In the genomic region with DNA sequence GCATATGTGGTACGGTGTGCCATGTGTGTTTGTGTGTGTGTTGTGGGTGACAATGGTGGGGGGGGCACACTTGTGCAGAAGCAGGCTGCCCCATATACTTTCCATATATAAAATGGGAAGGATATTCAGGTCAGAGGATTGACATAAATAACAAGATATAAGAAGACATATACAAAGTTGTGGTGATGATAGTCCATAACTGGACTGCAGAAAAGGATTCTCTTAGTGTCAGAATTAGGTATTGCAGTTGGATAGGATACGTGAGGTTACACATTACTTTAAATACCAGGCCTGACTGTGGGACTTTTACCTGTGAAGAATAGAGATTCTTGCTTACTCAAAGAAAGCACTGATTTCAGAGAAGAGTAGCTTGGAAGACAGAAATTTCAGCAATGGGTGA, we compare ENCODE assay signal across 18 cellular contexts.
"Had no signal": no experiment of that assay in that cellular context is flagged by ENCODE, and none has a peak within 500 bp of the region (broad histone marks: within the 10 kb centered on the region; RNA-seq: fewer than 3 reads in every experiment).

No MANE protein-coding gene starts in this region.

- H3K4me1 Mint-ChIP-seq: activated naive CD4-positive, alpha-beta T cell treated with anti-CD3 and anti-CD28 coated beads, Interleukin-2, amount 10 ng/mL, durations not matched to agents 7 days and 5 days; central memory CD8-positive, alpha-beta T cell; nephron progenitor cell had no signal

- H3K36me3 Mint-ChIP-seq: activated naive CD4-positive, alpha-beta T cell treated with anti-CD3 and anti-CD28 coated beads, Interleukin-2, amount 10 ng/mL, durations not matched to agents 7 days and 5 days had no signal

- H3K4me3 Mint-ChIP-seq: activated naive CD4-positive, alpha-beta T cell treated with anti-CD3 and anti-CD28 coated beads, Interleukin-2, amount 10 ng/mL, durations not matched to agents 7 days and 5 days; activated T-cell treated with anti-CD3 and anti-CD28 coated beads, Interleukin-2, amount 50 U/mL, for 4 hours; central memory CD8-positive, alpha-beta T cell; nephron progenitor cell had no signal

- ATAC-seq: activated T-cell treated with anti-CD3 and anti-CD28 coated beads, Interleukin-2, amount 50 U/mL, for 4 hours; esophagus mucosa; gastrocnemius medialis; heart right ventricle; left ventricle myocardium superior had no signal

- DNase-seq: activated CD4-positive, alpha-beta T cell treated with anti-CD3 and anti-CD28 coated beads, Interleukin-2, amount 50 U/mL, for 1 hour; activated CD4-positive, CD25-positive, alpha-beta regulatory T cell treated with anti-CD3 and anti-CD28 coated beads, Interleukin-2, amount 50 U/mL, for 72 hours; activated CD8-positive, alpha-beta memory T cell treated with anti-CD3 and anti-CD28 coated beads, Interleukin-2, amount 50 U/mL, for 4 hours; activated naive CD4-positive, alpha-beta T cell treated with anti-CD3 and anti-CD28 coated beads, Interleukin-2, amount 10 ng/mL, durations not matched to agents 7 days and 5 days; activated T-cell treated with anti-CD3 and anti-CD28 coated beads, Interleukin-2, amount 50 U/mL, for 4 hours; aorta; colonic mucosa; gastrocnemius medialis; heart right ventricle; left ventricle myocardium superior; nephron progenitor cell; retina; stimulated activated CD4-positive, alpha-beta T cell treated with anti-CD3 and anti-CD28 coated beads, Interleukin-12 subunit alpha, Interleukin-12 subunit beta, amount 100 ng/mL, for 4 hours; stimulated activated CD4-positive, alpha-beta T cell treated with anti-CD3 and anti-CD28 coated beads, Interleukin-2, amount 100 ng/mL, for 24 hours; stimulated activated naive CD4-positive, alpha-beta T cell treated with Interleukin-2 at 50 U/mL for 16 hours; thyroid gland had no signal

- H3K9me3 Mint-ChIP-seq: nephron progenitor cell had no signal

- H3K27ac Mint-ChIP-seq: activated naive CD4-positive, alpha-beta T cell treated with anti-CD3 and anti-CD28 coated beads, Interleukin-2, amount 10 ng/mL, durations not matched to agents 7 days and 5 days; nephron progenitor cell had no signal

- H3K27me3 Mint-ChIP-seq: activated naive CD4-positive, alpha-beta T cell treated with anti-CD3 and anti-CD28 coated beads, Interleukin-2, amount 10 ng/mL, durations not matched to agents 7 days and 5 days; central memory CD8-positive, alpha-beta T cell had no signal
